1 cellular context compared by ENCODE assay signal in the genomic region with DNA sequence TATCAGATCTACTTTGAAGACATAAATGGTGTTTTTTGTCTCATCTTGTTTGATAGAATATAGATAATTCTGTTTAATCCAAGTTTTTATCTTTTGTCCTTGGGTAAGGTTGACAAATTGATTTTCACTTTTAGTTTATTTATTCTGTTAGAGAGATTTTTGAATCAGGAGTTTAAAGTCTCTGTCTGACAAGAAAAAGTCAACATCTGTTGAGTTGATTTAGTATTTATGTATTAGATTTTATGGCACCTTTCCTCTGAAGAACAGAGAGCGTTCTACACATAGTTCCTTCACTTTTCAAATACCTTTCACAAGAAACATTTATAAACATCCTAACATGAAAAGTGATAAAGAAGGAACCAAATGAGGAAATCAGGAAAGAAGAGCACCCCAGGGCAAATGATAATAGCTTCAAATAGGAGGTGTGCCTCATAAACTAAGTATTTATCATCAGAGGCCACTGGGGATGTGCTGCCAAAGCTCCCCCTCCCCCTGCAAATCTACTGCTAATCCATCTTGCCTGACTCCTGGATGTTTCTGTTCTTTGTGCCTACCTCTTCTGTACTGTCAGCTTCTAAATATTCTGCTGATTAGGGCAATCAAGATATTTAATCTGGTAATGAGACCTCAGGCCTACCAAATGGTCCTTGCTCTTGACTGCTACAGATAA.
TF ChIP-seq lines count a peak whose summit lies in the region.

No MANE protein-coding gene starts in this region.

TF ChIP-seq in H1, 55 proteins besides CTCF, POLR2A, EP300 and RAD21 (continued from another document):
- TF ChIP-seq, protein P1, sequence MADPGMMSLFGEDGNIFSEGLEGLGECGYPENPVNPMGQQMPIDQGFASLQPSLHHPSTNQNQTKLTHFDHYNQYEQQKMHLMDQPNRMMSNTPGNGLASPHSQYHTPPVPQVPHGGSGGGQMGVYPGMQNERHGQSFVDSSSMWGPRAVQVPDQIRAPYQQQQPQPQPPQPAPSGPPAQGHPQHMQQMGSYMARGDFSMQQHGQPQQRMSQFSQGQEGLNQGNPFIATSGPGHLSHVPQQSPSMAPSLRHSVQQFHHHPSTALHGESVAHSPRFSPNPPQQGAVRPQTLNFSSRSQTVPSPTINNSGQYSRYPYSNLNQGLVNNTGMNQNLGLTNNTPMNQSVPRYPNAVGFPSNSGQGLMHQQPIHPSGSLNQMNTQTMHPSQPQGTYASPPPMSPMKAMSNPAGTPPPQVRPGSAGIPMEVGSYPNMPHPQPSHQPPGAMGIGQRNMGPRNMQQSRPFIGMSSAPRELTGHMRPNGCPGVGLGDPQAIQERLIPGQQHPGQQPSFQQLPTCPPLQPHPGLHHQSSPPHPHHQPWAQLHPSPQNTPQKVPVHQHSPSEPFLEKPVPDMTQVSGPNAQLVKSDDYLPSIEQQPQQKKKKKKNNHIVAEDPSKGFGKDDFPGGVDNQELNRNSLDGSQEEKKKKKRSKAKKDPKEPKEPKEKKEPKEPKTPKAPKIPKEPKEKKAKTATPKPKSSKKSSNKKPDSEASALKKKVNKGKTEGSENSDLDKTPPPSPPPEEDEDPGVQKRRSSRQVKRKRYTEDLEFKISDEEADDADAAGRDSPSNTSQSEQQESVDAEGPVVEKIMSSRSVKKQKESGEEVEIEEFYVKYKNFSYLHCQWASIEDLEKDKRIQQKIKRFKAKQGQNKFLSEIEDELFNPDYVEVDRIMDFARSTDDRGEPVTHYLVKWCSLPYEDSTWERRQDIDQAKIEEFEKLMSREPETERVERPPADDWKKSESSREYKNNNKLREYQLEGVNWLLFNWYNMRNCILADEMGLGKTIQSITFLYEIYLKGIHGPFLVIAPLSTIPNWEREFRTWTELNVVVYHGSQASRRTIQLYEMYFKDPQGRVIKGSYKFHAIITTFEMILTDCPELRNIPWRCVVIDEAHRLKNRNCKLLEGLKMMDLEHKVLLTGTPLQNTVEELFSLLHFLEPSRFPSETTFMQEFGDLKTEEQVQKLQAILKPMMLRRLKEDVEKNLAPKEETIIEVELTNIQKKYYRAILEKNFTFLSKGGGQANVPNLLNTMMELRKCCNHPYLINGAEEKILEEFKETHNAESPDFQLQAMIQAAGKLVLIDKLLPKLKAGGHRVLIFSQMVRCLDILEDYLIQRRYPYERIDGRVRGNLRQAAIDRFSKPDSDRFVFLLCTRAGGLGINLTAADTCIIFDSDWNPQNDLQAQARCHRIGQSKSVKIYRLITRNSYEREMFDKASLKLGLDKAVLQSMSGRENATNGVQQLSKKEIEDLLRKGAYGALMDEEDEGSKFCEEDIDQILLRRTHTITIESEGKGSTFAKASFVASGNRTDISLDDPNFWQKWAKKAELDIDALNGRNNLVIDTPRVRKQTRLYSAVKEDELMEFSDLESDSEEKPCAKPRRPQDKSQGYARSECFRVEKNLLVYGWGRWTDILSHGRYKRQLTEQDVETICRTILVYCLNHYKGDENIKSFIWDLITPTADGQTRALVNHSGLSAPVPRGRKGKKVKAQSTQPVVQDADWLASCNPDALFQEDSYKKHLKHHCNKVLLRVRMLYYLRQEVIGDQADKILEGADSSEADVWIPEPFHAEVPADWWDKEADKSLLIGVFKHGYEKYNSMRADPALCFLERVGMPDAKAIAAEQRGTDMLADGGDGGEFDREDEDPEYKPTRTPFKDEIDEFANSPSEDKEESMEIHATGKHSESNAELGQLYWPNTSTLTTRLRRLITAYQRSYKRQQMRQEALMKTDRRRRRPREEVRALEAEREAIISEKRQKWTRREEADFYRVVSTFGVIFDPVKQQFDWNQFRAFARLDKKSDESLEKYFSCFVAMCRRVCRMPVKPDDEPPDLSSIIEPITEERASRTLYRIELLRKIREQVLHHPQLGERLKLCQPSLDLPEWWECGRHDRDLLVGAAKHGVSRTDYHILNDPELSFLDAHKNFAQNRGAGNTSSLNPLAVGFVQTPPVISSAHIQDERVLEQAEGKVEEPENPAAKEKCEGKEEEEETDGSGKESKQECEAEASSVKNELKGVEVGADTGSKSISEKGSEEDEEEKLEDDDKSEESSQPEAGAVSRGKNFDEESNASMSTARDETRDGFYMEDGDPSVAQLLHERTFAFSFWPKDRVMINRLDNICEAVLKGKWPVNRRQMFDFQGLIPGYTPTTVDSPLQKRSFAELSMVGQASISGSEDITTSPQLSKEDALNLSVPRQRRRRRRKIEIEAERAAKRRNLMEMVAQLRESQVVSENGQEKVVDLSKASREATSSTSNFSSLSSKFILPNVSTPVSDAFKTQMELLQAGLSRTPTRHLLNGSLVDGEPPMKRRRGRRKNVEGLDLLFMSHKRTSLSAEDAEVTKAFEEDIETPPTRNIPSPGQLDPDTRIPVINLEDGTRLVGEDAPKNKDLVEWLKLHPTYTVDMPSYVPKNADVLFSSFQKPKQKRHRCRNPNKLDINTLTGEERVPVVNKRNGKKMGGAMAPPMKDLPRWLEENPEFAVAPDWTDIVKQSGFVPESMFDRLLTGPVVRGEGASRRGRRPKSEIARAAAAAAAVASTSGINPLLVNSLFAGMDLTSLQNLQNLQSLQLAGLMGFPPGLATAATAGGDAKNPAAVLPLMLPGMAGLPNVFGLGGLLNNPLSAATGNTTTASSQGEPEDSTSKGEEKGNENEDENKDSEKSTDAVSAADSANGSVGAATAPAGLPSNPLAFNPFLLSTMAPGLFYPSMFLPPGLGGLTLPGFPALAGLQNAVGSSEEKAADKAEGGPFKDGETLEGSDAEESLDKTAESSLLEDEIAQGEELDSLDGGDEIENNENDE (IDR thresholded peaks at IDR 0.05; ENCODE audit: insufficient replicate concordance, low read length): no peak
- TF ChIP-seq KDM1A (IDR thresholded peaks at IDR 0.05; ENCODE audit: borderline replicate concordance, low read length): no peak
- TF ChIP-seq SP4 (IDR thresholded peaks at IDR 0.05; ENCODE audit: low read length): no peak
- TF ChIP-seq CREB1 (IDR thresholded peaks at IDR 0.05): no peak
- no peak for TF ChIP-seq SUZ12 (IDR thresholded peaks at IDR 0.05; ENCODE audit: low read length)
TF ChIP-seq in H1: peak in this region for 0.
